ENCODE assay signal across 13 cellular contexts in the genomic region with DNA sequence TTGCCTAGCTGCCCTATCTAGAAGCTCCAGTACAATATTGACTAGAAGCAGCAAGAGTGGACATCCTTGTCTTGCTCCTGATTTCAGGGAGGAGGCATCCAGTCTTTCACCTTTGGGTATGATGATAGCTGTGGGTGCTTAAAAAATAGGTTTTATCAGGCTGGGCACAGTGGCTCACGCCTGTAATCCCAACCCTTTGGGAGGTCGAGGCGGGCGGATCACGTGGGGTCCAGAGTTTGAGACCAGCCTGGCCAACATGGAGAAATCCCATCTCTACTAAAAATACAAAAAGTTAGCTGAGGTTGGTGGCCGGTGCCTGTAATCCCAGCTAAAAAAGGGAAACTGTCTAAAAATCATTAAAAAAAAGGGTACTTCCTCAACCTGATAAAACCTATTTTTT. TPM values are rescaled to one million over a fixed set of nuclear protein-coding genes. Genes with fewer than 3 reads are reported as not detected.
DNase-seq lines count a peak whose midpoint lies in the region; ATAC-seq, FAIRE-seq and TF ChIP-seq lines count a peak whose summit lies in the region.
"Had no signal": no experiment of that assay in that cellular context is flagged by ENCODE, and none has a peak within 500 bp of the region (broad histone marks: within the 10 kb centered on the region; RNA-seq: fewer than 3 reads in every experiment).

No MANE protein-coding gene starts in this region.

- no peaks in the 10 kb centered on the region for H3K27me3 ChIP-seq in endothelial cell of umbilical vein (ENCODE audit: control insufficient read depth in 2 of 2, insufficient read depth in 2 of 2, low read length in 2 of 2)
- no peaks in the 10 kb centered on the region for H3K27me3 ChIP-seq in ascending aorta

- no peaks in the 10 kb centered on the region for H4K20me1 ChIP-seq in endothelial cell of umbilical vein (replicated peaks; ENCODE audit: control insufficient read depth, extremely low read depth, insufficient read depth, low read length)

- H3K27ac ChIP-seq in endothelial cell of umbilical vein (ENCODE audit: insufficient read depth, low read depth, low read length), result peak overlapping the region; percentile 10
- H3K27ac ChIP-seq in ascending aorta, result no peak overlapping the region

- no peak for ATAC-seq in WTC11
- no peak for ATAC-seq in stimulated activated effector memory CD8-positive, alpha-beta T cell treated with anti-CD3 and anti-CD28 coated beads, Interleukin-12 subunit alpha, Interleukin-12 subunit beta, amount 100 ng/mL, for 72 hours

- H2AFZ ChIP-seq in endothelial cell of umbilical vein (ENCODE audit: low read depth, low read length), result no peak overlapping the region

- H3K4me1 ChIP-seq in endothelial cell of umbilical vein (ENCODE audit: control insufficient read depth, extremely low read depth, insufficient read depth, low read length), result peaks cover 36% of the 10 kb centered on the region
- H3K4me1 ChIP-seq in ascending aorta, result peaks cover 10 to 21% of the 10 kb centered on the region in 2 donors

- BruUV-seq in endothelial cell of umbilical vein (replicated peaks; lab: Mats Ljungman, UMichigan), result no TSS peak

- TF ChIP-seq CTCF in WTC11 (IDR thresholded peaks at IDR 0.05) (no peak), endothelial cell of umbilical vein (IDR thresholded peaks at IDR 0.05; ENCODE audit: extremely low read depth in 1 of 2, insufficient read depth in 1 of 2, low read depth in 1 of 2, low read length in 2 of 2) (no peak), ascending aorta (IDR thresholded peaks at IDR 0.05) (no peak)

- POLR2A ChIA-PET in WTC11 (lab: Charles Lee) (no interaction called here), endothelial cell of umbilical vein (lab: Charles Lee) (no interaction called here)

- H3K4me3 Mint-ChIP-seq in activated T-cell treated with anti-CD3 and anti-CD28 coated beads, Interleukin-2, amount 50 U/mL, for 24 hours, result peak overlapping the region; percentile 72
- H3K4me3 Mint-ChIP-seq in WTC11, result peak overlapping the region; percentile 70
- H3K4me3 Mint-ChIP-seq in stimulated activated effector memory CD8-positive, alpha-beta T cell treated with anti-CD3 and anti-CD28 coated beads, Interleukin-12 subunit alpha, Interleukin-12 subunit beta, amount 100 ng/mL, for 72 hours, result peak overlapping the region; percentile 70

- peaks cover 74% of the 10 kb centered on the region for H3K36me3 Mint-ChIP-seq in activated T-cell treated with anti-CD3 and anti-CD28 coated beads, Interleukin-2, amount 50 U/mL, for 24 hours (ENCODE audit: low read depth)
- H3K36me3 Mint-ChIP-seq in WTC11, result peaks cover 66% of the 10 kb centered on the region
- H3K36me3 Mint-ChIP-seq in stimulated activated effector memory CD8-positive, alpha-beta T cell treated with anti-CD3 and anti-CD28 coated beads, Interleukin-12 subunit alpha, Interleukin-12 subunit beta, amount 100 ng/mL, for 72 hours, result peaks cover 64% of the 10 kb centered on the region

- H3K9me1 ChIP-seq in endothelial cell of umbilical vein (replicated peaks; ENCODE audit: control insufficient read depth, extremely low read depth, insufficient read depth, low read length), result no peaks in the 10 kb centered on the region

- H3K9ac ChIP-seq in endothelial cell of umbilical vein (replicated peaks; ENCODE audit: extremely low read depth, insufficient read depth, low read length), result no peak overlapping the region

- H3K36me3 ChIP-seq in endothelial cell of umbilical vein (ENCODE audit: control insufficient read depth in 2 of 2, extremely low read depth in 1 of 2, insufficient read depth in 2 of 2, low read length in 2 of 2) (peaks cover 3 to 4% of the 10 kb centered on the region in 2 experiments), ascending aorta (peaks cover 13 to 43% of the 10 kb centered on the region in 2 donors)

- peak overlapping the region in 1 of 3 experiments; percentile 20 for H3K4me3 ChIP-seq in endothelial cell of umbilical vein (replicated peaks in 1 of 3; ENCODE audit: insufficient read depth in 1 of 3, low read depth in 1 of 3, low read length in 3 of 3)
- H3K4me3 ChIP-seq in ascending aorta, result no peak overlapping the region

- dilution Hi-C loops in endothelial cell of umbilical vein (cut with MboI; ENCODE audit: extremely low pct_ligation_motif_present, low sequenced_read_pairs), result no loop called here

- H3K4me2 ChIP-seq in endothelial cell of umbilical vein (ENCODE audit: insufficient read depth, low read length), result peak overlapping the region; percentile 47

- DNase-seq in activated T-cell treated with anti-CD3 and anti-CD28 coated beads, Interleukin-2, amount 50 U/mL, for 24 hours, result no peak
- no peak for DNase-seq in activated T-cell treated with anti-CD3 and anti-CD28 coated beads, Interleukin-2, amount 50 U/mL, for 48 hours
- no peak for DNase-seq in WTC11 (ENCODE audit: low spot score)
- no peak for DNase-seq in endothelial cell of umbilical vein (ENCODE audit: low read depth, low spot score)
- no peak for DNase-seq in stimulated activated effector memory CD8-positive, alpha-beta T cell treated with anti-CD3 and anti-CD28 coated beads, Interleukin-12 subunit alpha, Interleukin-12 subunit beta, amount 100 ng/mL, for 72 hours (ENCODE audit: low spot score in 2 of 2)
- DNase-seq in NOMO-1 treated with dmso at 0.1 percent for 144 hours (lab: John Stamatoyannopoulos, UW; ENCODE audit: unreplicated experiment), result no peak
- no peak for DNase-seq in ascending aorta (ENCODE audit: low spot score in 2 of 2)
- no peak for DNase-seq in HuH-7 (ENCODE audit: low spot score)
- DNase-seq: activated CD4-positive, alpha-beta T cell treated with anti-CD3 and anti-CD28 coated beads for 48 hours; NCI-H1092 treated with DMSO at 0.1 percent for 48 hours; NCI-H510A treated with DMSO at 0.1 percent for 48 hours; Right ventricle myocardium superior had no signal

- H3K9me3 ChIP-seq in endothelial cell of umbilical vein (replicated peaks; ENCODE audit: control insufficient read depth, insufficient read depth, low read length), result no peaks in the 10 kb centered on the region
- peaks cover 16 to 29% of the 10 kb centered on the region in 2 donors for H3K9me3 ChIP-seq in ascending aorta

- H3K4me1 Mint-ChIP-seq in activated T-cell treated with anti-CD3 and anti-CD28 coated beads, Interleukin-2, amount 50 U/mL, for 24 hours (ENCODE audit: low read depth), result peaks cover 56% of the 10 kb centered on the region
- H3K4me1 Mint-ChIP-seq in WTC11, result peaks cover 28% of the 10 kb centered on the region
- H3K4me1 Mint-ChIP-seq in stimulated activated effector memory CD8-positive, alpha-beta T cell treated with anti-CD3 and anti-CD28 coated beads, Interleukin-12 subunit alpha, Interleukin-12 subunit beta, amount 100 ng/mL, for 72 hours, result peaks cover 59% of the 10 kb centered on the region

- H3K27ac Mint-ChIP-seq in activated T-cell treated with anti-CD3 and anti-CD28 coated beads, Interleukin-2, amount 50 U/mL, for 24 hours, result no peak overlapping the region
- H3K27ac Mint-ChIP-seq in WTC11, result no peak overlapping the region
- H3K27ac Mint-ChIP-seq in stimulated activated effector memory CD8-positive, alpha-beta T cell treated with anti-CD3 and anti-CD28 coated beads, Interleukin-12 subunit alpha, Interleukin-12 subunit beta, amount 100 ng/mL, for 72 hours, result peak overlapping the region; percentile 70

- H3K27me3 Mint-ChIP-seq in activated T-cell treated with anti-CD3 and anti-CD28 coated beads, Interleukin-2, amount 50 U/mL, for 24 hours, result no peaks in the 10 kb centered on the region
- H3K27me3 Mint-ChIP-seq in WTC11 (ENCODE audit: low read depth), result peaks cover 17% of the 10 kb centered on the region

- peaks cover 6% of the 10 kb centered on the region for H3K9me3 Mint-ChIP-seq in activated T-cell treated with anti-CD3 and anti-CD28 coated beads, Interleukin-2, amount 50 U/mL, for 24 hours
- peaks cover 32% of the 10 kb centered on the region for H3K9me3 Mint-ChIP-seq in WTC11
- H3K9me3 Mint-ChIP-seq in stimulated activated effector memory CD8-positive, alpha-beta T cell treated with anti-CD3 and anti-CD28 coated beads, Interleukin-12 subunit alpha, Interleukin-12 subunit beta, amount 100 ng/mL, for 72 hours, result peaks cover 4% of the 10 kb centered on the region

- peaks cover 58% of the 10 kb centered on the region for H3K79me2 ChIP-seq in endothelial cell of umbilical vein (ENCODE audit: control insufficient read depth, insufficient read depth, low read length)

- CTCF ChIA-PET in WTC11 (lab: Charles Lee) (no interaction called here), endothelial cell of umbilical vein (lab: Charles Lee) (no interaction called here)

- no peak for FAIRE-seq in endothelial cell of umbilical vein (lab: Jason Lieb, UNC)
- FAIRE-seq: urothelium cell line had no signal

- no peak for TF ChIP-seq POLR2A in endothelial cell of umbilical vein (IDR thresholded peaks at IDR 0.05; ENCODE audit: low read depth, low read length)

- intact Hi-C loops in endothelial cell of umbilical vein (cut with micrococcal nuclease), result loop anchor here (2.0 kb wide), 1 partner anchor 143 kb away; no protein-coding TSS in a partner anchor
- intact Hi-C loops in ascending aorta (cut with DNase I), result loop anchor here (5.0 kb wide), 1 partner anchor 1582 kb away; a partner anchor contains a TSS

TF ChIP-seq in endothelial cell of umbilical vein, 7 proteins besides CTCF, POLR2A, EP300 and RAD21 (continues in another document):
- no peak for TF ChIP-seq GATA2 (IDR thresholded peaks at IDR 0.05; ENCODE audit: insufficient read depth, insufficient read length, low read depth, low read length)
- TF ChIP-seq FOS (IDR thresholded peaks at IDR 0.05; ENCODE audit: borderline replicate concordance, insufficient read depth, low read length), result no peak

RNA-seq across cellular contexts. Expression of a gene that starts 2.0 kb away (rescaled TPM):
- 33.5 to 40.5 TPM (median 35.8 TPM) in 3 replicates for total RNA-seq in WTC11 (2021)
- 25.5 and 30.6 TPM in 2 replicates for total RNA-seq in endothelial cell of umbilical vein
- 8.1 and 8.2 TPM in 2 replicates for polyA plus RNA-seq in endothelial cell of umbilical vein
- polyA plus RNA-seq in endothelial cell of umbilical vein (2011; cell fraction: cytosol; rRNA removed), result 9.7 and 9.9 TPM in 2 replicates
- 16.6 and 16.8 TPM in 2 replicates for polyA plus RNA-seq in endothelial cell of umbilical vein (2011; cell fraction: nucleus; rRNA removed)
- polyA plus RNA-seq in endothelial cell of umbilical vein (2012), result 16.2 and 17.5 TPM in 2 replicates
- polyA minus RNA-seq in endothelial cell of umbilical vein, result 15.5 and 17.0 TPM in 2 replicates
- polyA minus RNA-seq in endothelial cell of umbilical vein (2011; cell fraction: cytosol; rRNA and poly(A)+ RNA removed), result 72.9 TPM
- polyA minus RNA-seq in endothelial cell of umbilical vein (2011; cell fraction: nucleus; rRNA and poly(A)+ RNA removed), result 13.3 and 15.1 TPM in 2 replicates
- total RNA-seq in ascending aorta, result 10.1 TPM

RNA-seq across cellular contexts. Expression of a gene that starts 51.8 kb away (rescaled TPM):
- 46.4 to 55.6 TPM (median 53.3 TPM) in 3 replicates for total RNA-seq in WTC11 (2021)
- total RNA-seq in endothelial cell of umbilical vein, result 36.5 and 39.5 TPM in 2 replicates
- 56.6 and 56.7 TPM in 2 replicates for polyA plus RNA-seq in endothelial cell of umbilical vein
- polyA plus RNA-seq in endothelial cell of umbilical vein (2011; cell fraction: cytosol; rRNA removed), result 47.6 and 49.4 TPM in 2 replicates
- 73.5 and 74.6 TPM in 2 replicates for polyA plus RNA-seq in endothelial cell of umbilical vein (2011; cell fraction: nucleus; rRNA removed)
- 32.0 and 33.4 TPM in 2 replicates for polyA plus RNA-seq in endothelial cell of umbilical vein (2012)
- 33.8 and 40.7 TPM in 2 replicates for polyA minus RNA-seq in endothelial cell of umbilical vein
- 29.9 TPM for polyA minus RNA-seq in endothelial cell of umbilical vein (2011; cell fraction: cytosol; rRNA and poly(A)+ RNA removed)
- 9.7 and 10.6 TPM in 2 replicates for polyA minus RNA-seq in endothelial cell of umbilical vein (2011; cell fraction: nucleus; rRNA and poly(A)+ RNA removed)
- 31.0 TPM for total RNA-seq in ascending aorta
